8 cellular contexts compared by ENCODE assay signal in genomic region chr17:60390223-60390622, GRCh38. TPM values are rescaled to one million over a fixed set of nuclear protein-coding genes. Genes with fewer than 3 reads are reported as not detected.
DNase-seq lines count a peak whose midpoint lies in the region; ATAC-seq and TF ChIP-seq lines count a peak whose summit lies in the region.

No MANE protein-coding gene starts in this region.

- no peaks in the 10 kb centered on the region for H3K9me3 Mint-ChIP-seq in activated CD4-positive, alpha-beta T cell treated with anti-CD3 and anti-CD28 coated beads for 36 hours (ENCODE audit: low read depth)

- no peak overlapping the region for H2AFZ ChIP-seq in SK-N-SH (ENCODE audit: low read depth)

- TF ChIP-seq CTCF in SK-N-SH (IDR thresholded peaks at IDR 0.05) (no peak), fibroblast of mammary gland (conservative IDR thresholded peaks at IDR 0.05; ENCODE audit: control insufficient read depth, insufficient read depth, low read depth, low read length) (no peak)

- 11% methylated on average over 1 of the region's 1 CpG for WGBS in SK-N-SH (ENCODE audit: low lambda C conversion rate)

- H3K27me3 Mint-ChIP-seq in activated CD4-positive, alpha-beta T cell treated with anti-CD3 and anti-CD28 coated beads for 36 hours = no peaks in the 10 kb centered on the region

- no peaks in the 10 kb centered on the region for H3K36me3 Mint-ChIP-seq in activated CD4-positive, alpha-beta T cell treated with anti-CD3 and anti-CD28 coated beads for 36 hours (ENCODE audit: low read depth)

- no peak for DNase-seq in activated CD4-positive, alpha-beta T cell treated with anti-CD3 and anti-CD28 coated beads for 36 hours
- no peak for DNase-seq in activated CD4-positive, alpha-beta T cell treated with anti-CD3 and anti-CD28 coated beads for 48 hours
- DNase-seq in SK-N-SH = peak; percentile 45
- peak; percentile 69 for DNase-seq in fibroblast of mammary gland (ENCODE audit: low read depth)
- DNase-seq in RPMI8226 = no peak
- DNase-seq in stimulated activated CD4-positive, alpha-beta T cell treated with anti-CD3 and anti-CD28 coated beads, Interleukin-2, amount 100 ng/mL, for 48 hours = no peak

- H3K4me3 Mint-ChIP-seq in activated CD4-positive, alpha-beta T cell treated with anti-CD3 and anti-CD28 coated beads for 36 hours = peak overlapping the region; percentile 77

- peaks cover 48% of the 10 kb centered on the region for H4K20me1 ChIP-seq in SK-N-SH (ENCODE audit: insufficient read depth)

- H3K27ac ChIP-seq in SK-N-SH (ENCODE audit: low read depth in 2 of 2, low read length in 1 of 2) = peak overlapping the region; percentile 98 to 99
- peak overlapping the region; percentile 99 for H3K27ac ChIP-seq in skeletal muscle tissue (ENCODE audit: low read depth, low read length)

- H3K9ac ChIP-seq in SK-N-SH (peak overlapping the region; percentile 92; the same call in 1 of the 2 replicates), skeletal muscle tissue (ENCODE audit: low read depth in 1 of 3, low read length in 3 of 3) (peak overlapping the region; percentile 13 to 95 (median 32))

- TF ChIP-seq EP300 in SK-N-SH (IDR thresholded peaks at IDR 0.05; ENCODE audit: borderline replicate concordance in 1 of 2, low read depth in 1 of 2, low read length in 1 of 2) = peak; percentile 54 to 77; a peak in 2 of 4 replicates

- H3K4me3 ChIP-seq in SK-N-SH (ENCODE audit: low read depth in 2 of 2, low read length in 1 of 2) (peak overlapping the region; percentile 65 to 86), fibroblast of mammary gland (ENCODE audit: control insufficient read depth, low read depth, low read length) (peak overlapping the region; percentile 94), skeletal muscle tissue (ENCODE audit: low read length in 3 of 3) (peak overlapping the region; percentile 83 to 99 (median 90))

- H3K9me2 ChIP-seq in SK-N-SH = no peaks in the 10 kb centered on the region

- H3K36me3 ChIP-seq in SK-N-SH (replicated peaks in 1 of 2; ENCODE audit: control insufficient read depth in 1 of 2, insufficient read depth in 2 of 2, low read length in 1 of 2) (no peaks in the 10 kb centered on the region), skeletal muscle tissue (ENCODE audit: control insufficient read depth in 3 of 3, insufficient read depth in 3 of 3, low read length in 3 of 3) (no peaks in the 10 kb centered on the region)

- H3K27ac Mint-ChIP-seq in activated CD4-positive, alpha-beta T cell treated with anti-CD3 and anti-CD28 coated beads for 36 hours = no peak overlapping the region

- POLR2A ChIA-PET in activated CD4-positive, alpha-beta T cell treated with anti-CD3 and anti-CD28 coated beads for 36 hours (lab: Charles Lee) = no interaction called here
- POLR2A ChIA-PET in SK-N-SH (lab: Yijun Ruan, JAX) = no interaction called here

- H3K4me1 ChIP-seq in SK-N-SH (ENCODE audit: control insufficient read depth in 1 of 2, insufficient read depth in 2 of 2, low read depth in 1 of 2, low read length in 1 of 2) = peaks cover 22 to 27% of the 10 kb centered on the region in 2 experiments
- peaks cover 24 to 35% (median 24%) of the 10 kb centered on the region in 3 donors for H3K4me1 ChIP-seq in skeletal muscle tissue (ENCODE audit: control insufficient read depth in 3 of 3, insufficient read depth in 3 of 3, low read length in 3 of 3)

- ATAC-seq in activated CD4-positive, alpha-beta T cell treated with anti-CD3 and anti-CD28 coated beads for 36 hours = no peak
- no peak for ATAC-seq in GM18873 (IDR thresholded peaks at IDR 0.05; ENCODE audit: low FRiP score, unreplicated experiment)

- no peaks in the 10 kb centered on the region for H3K27me3 ChIP-seq in SK-N-SH (ENCODE audit: insufficient read depth)
- H3K27me3 ChIP-seq in skeletal muscle tissue (ENCODE audit: control insufficient read depth in 3 of 3, insufficient read depth in 3 of 3, low read length in 3 of 3) = no peaks in the 10 kb centered on the region

- intact Hi-C loops in activated CD4-positive, alpha-beta T cell treated with anti-CD3 and anti-CD28 coated beads for 36 hours (cut with DNase I, micrococcal nuclease) = loop anchor here in 1 of 2 experiments (5.0 to 10.0 kb wide), 2 partner anchors 1025 to 1873 kb away; no protein-coding TSS in a partner anchor

- H3K9me3 ChIP-seq in SK-N-SH (no peaks in the 10 kb centered on the region), skeletal muscle tissue (ENCODE audit: control insufficient read depth in 3 of 3, low read length in 3 of 3) (no peaks in the 10 kb centered on the region)

- H3F3A ChIP-seq in SK-N-SH (replicated peaks; ENCODE audit: insufficient read depth) = peaks cover 20% of the 10 kb centered on the region

- H3K79me2 ChIP-seq in SK-N-SH (ENCODE audit: insufficient read depth) = peaks cover 65% of the 10 kb centered on the region

- H3K4me1 Mint-ChIP-seq in activated CD4-positive, alpha-beta T cell treated with anti-CD3 and anti-CD28 coated beads for 36 hours = peaks cover 49% of the 10 kb centered on the region

- no peak for TF ChIP-seq RAD21 in SK-N-SH (IDR thresholded peaks at IDR 0.05; ENCODE audit: low read length)

- H3K4me2 ChIP-seq in SK-N-SH = peak overlapping the region; percentile 76

- CTCF ChIA-PET in activated CD4-positive, alpha-beta T cell treated with anti-CD3 and anti-CD28 coated beads for 36 hours (lab: Charles Lee) = interaction anchor here (0.9 to 1.6 kb wide), 3 partner anchors 11 to 43 kb away, joined by 3 read pairs; no protein-coding TSS in a partner anchor
- CTCF ChIA-PET in SK-N-SH (lab: Yijun Ruan, JAX) = interaction anchor here (0.7 to 2.7 kb wide), 6 partner anchors 31 to 164 kb away, joined by 3 to 13 read pairs (median 4); no protein-coding TSS in a partner anchor

TF ChIP-seq in SK-N-SH, 30 proteins besides CTCF, POLR2A, EP300 and RAD21 (continues in another document):
- peak; percentile 86 for TF ChIP-seq NFIC (IDR thresholded peaks at IDR 0.05; ENCODE audit: borderline replicate concordance)
- peak; percentile 42; the same call in 1 of the 2 replicates for TF ChIP-seq MAX (IDR thresholded peaks at IDR 0.05; ENCODE audit: low read depth)
- peak; percentile 87 for TF ChIP-seq TEAD4 (IDR thresholded peaks at IDR 0.05; ENCODE audit: borderline replicate concordance, insufficient read depth)
- 0 out of 2 replicates have a peak, but pooled peaks have one; percentile 38 for TF ChIP-seq RCOR1 (IDR thresholded peaks at IDR 0.05; ENCODE audit: low read length)
- peak; percentile 73; the same call in 1 of the 2 replicates for TF ChIP-seq FOSL2 (IDR thresholded peaks at IDR 0.05; ENCODE audit: borderline replicate concordance, low read depth)
- TF ChIP-seq TAF1 (IDR thresholded peaks at IDR 0.05; ENCODE audit: borderline replicate concordance, low read depth, low read length) = no peak
- no peak for TF ChIP-seq CHD2 (IDR thresholded peaks at IDR 0.05; ENCODE audit: low read length, partially characterized antibody)
- TF ChIP-seq ELF1 (IDR thresholded peaks at IDR 0.05) = peak; percentile 50; the same call in 1 of the 2 replicates
- no peak for TF ChIP-seq IRF3 (IDR thresholded peaks at IDR 0.05; ENCODE audit: low read depth, low read length)
- peak; percentile 73; the same call in 1 of the 2 replicates for TF ChIP-seq POLR2AphosphoS5 (IDR thresholded peaks at IDR 0.05; ENCODE audit: low read depth, low read length)
- TF ChIP-seq USF2 (IDR thresholded peaks at IDR 0.05; ENCODE audit: borderline replicate concordance, low read depth, low read length) = no peak
- TF ChIP-seq PBX3 (IDR thresholded peaks at IDR 0.05) = peak; percentile 96
- TF ChIP-seq MEF2A (IDR thresholded peaks at IDR 0.05; ENCODE audit: borderline replicate concordance, low read depth) = no peak
- TF ChIP-seq TCF12 (IDR thresholded peaks at IDR 0.05) = peak; percentile 96
- TF ChIP-seq SIN3A (IDR thresholded peaks at IDR 0.05; ENCODE audit: borderline replicate concordance, low read depth, low read length) = peak; percentile 79; the same call in 1 of the 2 replicates

RNA-seq across cellular contexts. Expression of gene USP32, which starts 1.7 kb away (rescaled TPM):
- total RNA-seq in activated CD4-positive, alpha-beta T cell treated with anti-CD3 and anti-CD28 coated beads for 36 hours = 10 to 100 TPM; 32.3 to 33.1 TPM
- polyA plus RNA-seq in SK-N-SH (2012; rRNA removed) = 25.6 and 31.8 TPM in 2 replicates
- 28.9 and 29.8 TPM in 2 replicates for polyA plus RNA-seq in SK-N-SH (2012; cell fraction: cytosol; rRNA removed)
- polyA plus RNA-seq in SK-N-SH (2012; cell fraction: nucleus; rRNA removed) = 37.3 and 52.2 TPM in 2 replicates
- total RNA-seq in skeletal muscle tissue = 39.7 TPM

RNA-seq across cellular contexts. Expression of gene CHCT1, which starts 32.1 kb away (rescaled TPM):
- under 1 TPM; 0.32 to 0.58 TPM for total RNA-seq in activated CD4-positive, alpha-beta T cell treated with anti-CD3 and anti-CD28 coated beads for 36 hours
- polyA plus RNA-seq in SK-N-SH (2012; rRNA removed) = not detected in 2 replicates
- not detected in 2 replicates for polyA plus RNA-seq in SK-N-SH (2012; cell fraction: cytosol; rRNA removed)
- not detected in 2 replicates for polyA plus RNA-seq in SK-N-SH (2012; cell fraction: nucleus; rRNA removed)
- 1.6 TPM for total RNA-seq in skeletal muscle tissue

Comparison
In these comparisons a context has a peak if more than half of its experiments do, and no peak if none do; other contexts are left out.
1. DNase-seq: peak in SK-N-SH (single experiment) and fibroblast of mammary gland (single experiment); none in activated CD4-positive, alpha-beta T cell treated with anti-CD3 and anti-CD28 coated beads for 36 hours (single experiment), activated CD4-positive, alpha-beta T cell treated with anti-CD3 and anti-CD28 coated beads for 48 hours (single experiment), RPMI8226 (single experiment) and stimulated activated CD4-positive, alpha-beta T cell treated with anti-CD3 and anti-CD28 coated beads, Interleukin-2, amount 100 ng/mL, for 48 hours (0 of 2).
2. Peak in every context shown above with its lines, with median percentiles within 50 percentile points of each other: H3K4me3 ChIP-seq.